15 cellular contexts compared by ENCODE assay signal in genomic region chr15:25671132-25671531, GRCh38.
DNase-seq lines count a peak whose midpoint lies in the region; ATAC-seq and TF ChIP-seq lines count a peak whose summit lies in the region.
"Had no signal": no experiment of that assay in that cellular context is flagged by ENCODE, and none has a peak within 500 bp of the region (broad histone marks: within the 10 kb centered on the region; RNA-seq: fewer than 3 reads in every experiment).

No MANE protein-coding gene starts in this region.

- TF ChIP-seq CTCF in fibroblast of mammary gland (conservative IDR thresholded peaks at IDR 0.05; ENCODE audit: control insufficient read depth, insufficient read depth, low read depth, low read length) (no peak), neural progenitor cell (IDR thresholded peaks at IDR 0.05) (no peak), uterus (IDR thresholded peaks at IDR 0.05) (no peak)

- no peaks in the 10 kb centered on the region for H3K9me3 ChIP-seq in neural progenitor cell (ENCODE audit: low read depth)
- H3K9me3 ChIP-seq in uterus, result no peaks in the 10 kb centered on the region
- H3K9me3 ChIP-seq: A549, Caco-2, spleen had no signal

- H3K4me3 Mint-ChIP-seq in neural progenitor cell, result peak overlapping the region; percentile 83
- H3K4me3 Mint-ChIP-seq: effector memory CD8-positive, alpha-beta T cell; natural killer cell had no signal

- DNase-seq in Right ventricle myocardium superior (no peak), Right ventricle myocardium inferior (ENCODE audit: missing footprints) (no peak), fibroblast of mammary gland (ENCODE audit: low read depth) (peak; percentile 33), neural progenitor cell (ENCODE audit: low spot score) (no peak), uterus (peak; percentile 31 to 63), NCI-H1105 treated with DMSO at 0.1 percent for 48 hours (lab: John Stamatoyannopoulos, UW) (no peak)
- DNase-seq in activated CD4-positive, alpha-beta T cell treated with anti-CD3 and anti-CD28 coated beads, Interleukin-2, amount 50 U/mL, for 48 hours, result no peak
- DNase-seq: amniotic stem cell; Caco-2; effector memory CD8-positive, alpha-beta T cell; natural killer cell; spleen had no signal

- peak overlapping the region; percentile 99 for H3K27ac Mint-ChIP-seq in neural progenitor cell
- H3K27ac Mint-ChIP-seq: effector memory CD8-positive, alpha-beta T cell; natural killer cell had no signal

- no peak overlapping the region for H3K9ac ChIP-seq in neural progenitor cell

- no peaks in the 10 kb centered on the region for H3K36me3 Mint-ChIP-seq in neural progenitor cell
- H3K36me3 Mint-ChIP-seq: natural killer cell had no signal

- H3F3A ChIP-seq in neural progenitor cell (ENCODE audit: low read depth), result peaks cover 17% of the 10 kb centered on the region

- H3K4me1 ChIP-seq in neural progenitor cell, result peaks cover 34% of the 10 kb centered on the region
- H3K4me1 ChIP-seq in uterus, result no peaks in the 10 kb centered on the region
- H3K4me1 ChIP-seq: A549 had no signal

- no peaks in the 10 kb centered on the region for H3K27me3 ChIP-seq in neural progenitor cell
- H3K27me3 ChIP-seq in uterus, result no peaks in the 10 kb centered on the region

- ATAC-seq in Right ventricle myocardium superior (ENCODE audit: poor library complexity) (peak; percentile 22), Right ventricle myocardium inferior (no peak), HG03457 (IDR thresholded peaks at IDR 0.05; ENCODE audit: unreplicated experiment) (no peak)
- ATAC-seq: A549; activated CD4-positive, CD25-positive, alpha-beta regulatory T cell treated with anti-CD3 and anti-CD28 coated beads, Interleukin-2, amount 50 U/mL, for 24 hours; effector memory CD8-positive, alpha-beta T cell; natural killer cell had no signal

- H3K4me3 ChIP-seq in fibroblast of mammary gland (ENCODE audit: control insufficient read depth, low read depth, low read length), result no peak overlapping the region
- H3K4me3 ChIP-seq in neural progenitor cell, result no peak overlapping the region
- no peak overlapping the region for H3K4me3 ChIP-seq in uterus
- H3K4me3 ChIP-seq: A549, spleen had no signal

- H4K20me1 ChIP-seq in neural progenitor cell (ENCODE audit: low read depth), result no peaks in the 10 kb centered on the region

- no peaks in the 10 kb centered on the region for H3K9me3 Mint-ChIP-seq in neural progenitor cell
- H3K9me3 Mint-ChIP-seq: natural killer cell had no signal

- H3K27me3 Mint-ChIP-seq in neural progenitor cell (ENCODE audit: insufficient read depth, low read depth), result no peaks in the 10 kb centered on the region

- TF ChIP-seq POLR2A in uterus (IDR thresholded peaks at IDR 0.05), result no peak

- H3K79me2 ChIP-seq in neural progenitor cell (ENCODE audit: low read depth), result no peaks in the 10 kb centered on the region

- intact Hi-C loops in Right ventricle myocardium superior (cut with DNase I) (no loop called here), Right ventricle myocardium inferior (cut with DNase I) (no loop called here), uterus (cut with DNase I; ENCODE audit: low total_unique reads) (loop anchor here (10.0 kb wide), 1 partner anchor 64 kb away; no protein-coding TSS in a partner anchor)

- H3K36me3 ChIP-seq in neural progenitor cell (no peaks in the 10 kb centered on the region), uterus (no peaks in the 10 kb centered on the region)
- H3K36me3 ChIP-seq: spleen had no signal

- H3K4me2 ChIP-seq in neural progenitor cell, result peak overlapping the region; percentile 79

- H2AFZ ChIP-seq in neural progenitor cell (replicated peaks), result peak overlapping the region; percentile 41

- H3K27ac ChIP-seq in neural progenitor cell (no peak overlapping the region), uterus (peak overlapping the region; percentile 15 to 61)
- H3K27ac ChIP-seq: A549, spleen had no signal

- peaks cover 55% of the 10 kb centered on the region for H3K4me1 Mint-ChIP-seq in neural progenitor cell

Comparison
In these comparisons a context has a peak if more than half of its experiments do, and no peak if none do; other contexts are left out.
1. DNase-seq: peak in fibroblast of mammary gland (single experiment) and uterus (2 of 2); none in Right ventricle myocardium superior (single experiment), Right ventricle myocardium inferior (single experiment), neural progenitor cell (single experiment), NCI-H1105 treated with DMSO at 0.1 percent for 48 hours (single experiment) and activated CD4-positive, alpha-beta T cell treated with anti-CD3 and anti-CD28 coated beads, Interleukin-2, amount 50 U/mL, for 48 hours (0 of 2).